1 cellular context compared by ENCODE assay signal in genomic region chr6:31734247-31734702, GRCh38.
TF ChIP-seq lines count a peak whose summit lies in the region.

No MANE protein-coding gene starts in this region.

TF ChIP-seq in K562, 482 proteins besides CTCF, POLR2A, EP300 and RAD21 (continued from another document and continues in another):
- TF ChIP-seq CHD7 (IDR thresholded peaks at IDR 0.05; ENCODE audit: low read depth, low read length), result no peak
- no peak for TF ChIP-seq NEUROD1 (IDR thresholded peaks at IDR 0.05; ENCODE audit: borderline replicate concordance, low read depth, low read length, partially characterized antibody)
- no peak for TF ChIP-seq HNRNPK (IDR thresholded peaks at IDR 0.05; ENCODE audit: low read depth, low read length, poor library complexity, severe bottlenecking)
- 0 out of 2 replicates have a peak, but pooled peaks have one; percentile 15 for TF ChIP-seq FOXK1 (CRISPR knock-in tag; IDR thresholded peaks at IDR 0.05; ENCODE audit: borderline replicate concordance)
- peak; percentile 59 for TF ChIP-seq SNRNP70 (optimal IDR thresholded peaks at IDR 0.05; ENCODE audit: low read depth, low read length)
- peak; percentile 14; the same call in 1 of the 2 replicates for TF ChIP-seq POLR2AphosphoS2 (IDR thresholded peaks at IDR 0.05; ENCODE audit: low read length)
- 0 out of 2 replicates have a peak, but pooled peaks have one; percentile 41 for TF ChIP-seq ELF2 (CRISPR knock-in tag; IDR thresholded peaks at IDR 0.05)
- no peak for TF ChIP-seq DNMT1 (IDR thresholded peaks at IDR 0.05)
- no peak for TF ChIP-seq ZNF407 (IDR thresholded peaks at IDR 0.05; ENCODE audit: low read depth)
- TF ChIP-seq ZNF57 (CRISPR knock-in tag; IDR thresholded peaks at IDR 0.05), result 0 out of 2 replicates have a peak, but pooled peaks have one; percentile 6
- peak; percentile 12 for TF ChIP-seq HNRNPLL (IDR thresholded peaks at IDR 0.05; ENCODE audit: low read depth, low read length, poor library complexity, severe bottlenecking)
- peak in 1 of 2 experiments; percentile 34; a peak in 1 of 4 replicates for TF ChIP-seq CSDE1 (IDR thresholded peaks at IDR 0.05)
- TF ChIP-seq TBP (optimal IDR thresholded peaks at IDR 0.05; ENCODE audit: low read depth, low read length), result no peak
- no peak for TF ChIP-seq LCOR (CRISPR knock-in tag; IDR thresholded peaks at IDR 0.05)
- peak; percentile 38 for TF ChIP-seq ZNF280A (IDR thresholded peaks at IDR 0.05; ENCODE audit: low read depth, partially characterized antibody)
- 0 out of 2 replicates have a peak, but pooled peaks have one; percentile 21 for TF ChIP-seq HBP1 (CRISPR knock-in tag; IDR thresholded peaks at IDR 0.05)
- TF ChIP-seq RBM39 (optimal IDR thresholded peaks at IDR 0.05; ENCODE audit: low read depth, low read length), result peak; percentile 66
- peak; percentile 62; the same call in 1 of the 2 replicates for TF ChIP-seq OTX1 (CRISPR knock-in tag; IDR thresholded peaks at IDR 0.05)
- no peak for TF ChIP-seq MITF (IDR thresholded peaks at IDR 0.05)
- TF ChIP-seq ZNF24 (IDR thresholded peaks at IDR 0.05), result no peak
